8 cellular contexts compared by ENCODE assay signal in the genomic region with DNA sequence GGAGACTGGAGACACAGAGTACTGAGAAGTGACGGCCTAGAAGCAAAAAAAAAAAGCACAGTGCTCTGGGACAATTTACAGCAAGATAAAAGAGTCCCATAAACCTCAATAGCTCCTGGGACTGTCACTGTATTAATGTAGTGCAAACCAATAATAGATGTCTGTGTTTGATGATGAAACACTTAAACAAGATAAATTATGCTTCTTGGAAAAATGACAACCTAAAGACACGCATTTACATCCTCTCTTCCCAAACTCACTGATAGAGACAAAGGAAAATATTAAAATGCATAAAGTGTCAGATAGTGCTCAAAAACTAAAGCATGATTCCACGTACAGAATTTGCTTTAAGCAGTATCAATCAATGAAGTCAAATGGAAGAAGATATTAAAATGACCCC.
"Had no signal": no experiment of that assay in that cellular context is flagged by ENCODE, and none has a peak within 500 bp of the region (broad histone marks: within the 10 kb centered on the region; RNA-seq: fewer than 3 reads in every experiment).

No MANE protein-coding gene starts in this region.

- H3K9ac ChIP-seq: GM23248 had no signal

- H3K4me3 ChIP-seq: GM23248, GM23338, HAP-1 had no signal

- H3K36me3 ChIP-seq: HAP-1 had no signal

- H3K27ac ChIP-seq: GM23248 had no signal

- DNase-seq: GM23248, GOT3, H7, H9, HCEC 1CT, HFFc6 had no signal

- H3K9me3 ChIP-seq: HAP-1 had no signal

- H2AFZ ChIP-seq: GM23248, GM23338 had no signal

- H3K4me2 ChIP-seq: GM23338 had no signal
